In genomic region chr12:126538888-126539287, GRCh38 we compare ENCODE assay signal across 9 cellular contexts.
"Had no signal": no experiment of that assay in that cellular context is flagged by ENCODE, and none has a peak within 500 bp of the region (broad histone marks: within the 10 kb centered on the region; RNA-seq: fewer than 3 reads in every experiment).

No MANE protein-coding gene starts in this region.

- H2AFZ ChIP-seq: GM23248 had no signal

- H3K9me3 Mint-ChIP-seq: H9 had no signal

- H3K4me2 ChIP-seq: KMS-11 had no signal

- DNase-seq: GM23248, GOT3, H9, HCEC 1CT, Karpas-422, KBM-7 had no signal

- FAIRE-seq: H54, HTR-8/SVneo had no signal

- H3K4me3 Mint-ChIP-seq: H9 had no signal

- H3K4me3 ChIP-seq: GM23248 had no signal

- H3K9ac ChIP-seq: GM23248, KMS-11 had no signal

- H3K27ac ChIP-seq: GM23248, KMS-11 had no signal
